ENCODE assay signal across 25 cellular contexts in genomic region chr22:48950151-48950915, GRCh38.
DNase-seq lines count a peak whose midpoint lies in the region; ATAC-seq and TF ChIP-seq lines count a peak whose summit lies in the region.
"Had no signal": no experiment of that assay in that cellular context is flagged by ENCODE, and none has a peak within 500 bp of the region (broad histone marks: within the 10 kb centered on the region; RNA-seq: fewer than 3 reads in every experiment).

No MANE protein-coding gene starts in this region.

- intact Hi-C loops in natural killer cell (cut with micrococcal nuclease): no loop called here
- intact Hi-C loops in prostate gland (cut with DNase I): no loop called here

- H3K36me3 Mint-ChIP-seq in natural killer cell: no peaks in the 10 kb centered on the region
- H3K36me3 Mint-ChIP-seq in natural killer cell treated with Interleukin-12 subunit alpha and Interleukin-12 subunit beta and Interleukin-15 and Interleukin-18, amount 100 ng/mL, for 72 hours: no peaks in the 10 kb centered on the region
- H3K36me3 Mint-ChIP-seq: activated naive CD4-positive, alpha-beta T cell treated with anti-CD3 and anti-CD28 coated beads, Interleukin-2, amount 50 U/mL, for 24 hours; T-cell had no signal

- H3K9me3 ChIP-seq in prostate gland: no peaks in the 10 kb centered on the region

- H3K36me3 ChIP-seq in prostate gland: no peaks in the 10 kb centered on the region
- H3K36me3 ChIP-seq: gastroesophageal sphincter had no signal

- H3K27ac ChIP-seq in prostate gland: no peak overlapping the region
- H3K27ac ChIP-seq: gastroesophageal sphincter, GM23248, KMS-11, PC-9 had no signal

- TF ChIP-seq POLR2A in prostate gland (IDR thresholded peaks at IDR 0.05): no peak

- 66% methylated on average over 27 of the region's 27 CpGs for WGBS in prostate gland

- no peaks in the 10 kb centered on the region for H3K9me3 Mint-ChIP-seq in natural killer cell
- no peaks in the 10 kb centered on the region for H3K9me3 Mint-ChIP-seq in natural killer cell treated with Interleukin-12 subunit alpha and Interleukin-12 subunit beta and Interleukin-15 and Interleukin-18, amount 100 ng/mL, for 72 hours
- H3K9me3 Mint-ChIP-seq: activated CD4-positive, alpha-beta T cell treated with anti-CD3 and anti-CD28 coated beads, Interleukin-2, amount 10 ng/mL, durations not matched to agents 7 days and 5 days; activated naive CD4-positive, alpha-beta T cell treated with anti-CD3 and anti-CD28 coated beads, Interleukin-2, amount 50 U/mL, for 24 hours; CD4-positive, alpha-beta T cell; T-cell had no signal

- H3K4me3 Mint-ChIP-seq in natural killer cell: no peak overlapping the region
- no peak overlapping the region for H3K4me3 Mint-ChIP-seq in natural killer cell treated with Interleukin-12 subunit alpha and Interleukin-12 subunit beta and Interleukin-15 and Interleukin-18, amount 100 ng/mL, for 72 hours
- H3K4me3 Mint-ChIP-seq: activated CD4-positive, alpha-beta T cell treated with anti-CD3 and anti-CD28 coated beads, Interleukin-2, amount 10 ng/mL, durations not matched to agents 7 days and 5 days; activated naive CD4-positive, alpha-beta T cell treated with anti-CD3 and anti-CD28 coated beads, Interleukin-2, amount 50 U/mL, for 24 hours; CD4-positive, alpha-beta T cell; T-cell had no signal

- DNase-seq in natural killer cell (peak; percentile 13), islet precursor cell (peak; percentile 43), prostate gland (ENCODE audit: low spot score) (peak; percentile 2), cortex of kidney (lab: John Stamatoyannopoulos, UW) (no peak), SW480 (ENCODE audit: low spot score) (no peak), midbrain (lab: John Stamatoyannopoulos, UW) (no peak), putamen (ENCODE audit: low spot score) (no peak)
- DNase-seq in natural killer cell treated with Interleukin-12 subunit alpha and Interleukin-12 subunit beta and Interleukin-15 and Interleukin-18, amount 100 ng/mL, for 72 hours (ENCODE audit: low spot score): no peak
- DNase-seq: activated CD4-positive, alpha-beta T cell treated with anti-CD3 and anti-CD28 coated beads, Interleukin-2, amount 10 ng/mL, durations not matched to agents 7 days and 5 days; activated T-cell treated with anti-CD3 and anti-CD28 coated beads for 4 hours; central memory CD4-positive, alpha-beta T cell; DMS153; GF-D8; GM23248; kidney glomerular epithelial cell; NCI-H187; NCI-H2227 treated with DMSO at 0.1 percent for 48 hours; PC-9; SIG-M5; substantia nigra had no signal

- TF ChIP-seq CTCF in natural killer cell (IDR thresholded peaks at IDR 0.05): no peak
- no peak for TF ChIP-seq CTCF in prostate gland (IDR thresholded peaks at IDR 0.05)

- ATAC-seq in natural killer cell: no peak
- ATAC-seq in natural killer cell treated with Interleukin-12 subunit alpha and Interleukin-12 subunit beta and Interleukin-15 and Interleukin-18, amount 100 ng/mL, for 72 hours: no peak
- ATAC-seq: gastroesophageal sphincter, T-cell had no signal

- no peaks in the 10 kb centered on the region for H3K4me1 Mint-ChIP-seq in natural killer cell
- no peaks in the 10 kb centered on the region for H3K4me1 Mint-ChIP-seq in natural killer cell treated with Interleukin-12 subunit alpha and Interleukin-12 subunit beta and Interleukin-15 and Interleukin-18, amount 100 ng/mL, for 72 hours (ENCODE audit: low read depth in 2 of 2)
- H3K4me1 Mint-ChIP-seq: activated CD4-positive, alpha-beta T cell treated with anti-CD3 and anti-CD28 coated beads, Interleukin-2, amount 10 ng/mL, durations not matched to agents 7 days and 5 days; activated naive CD4-positive, alpha-beta T cell treated with anti-CD3 and anti-CD28 coated beads, Interleukin-2, amount 50 U/mL, for 24 hours; T-cell had no signal

- no peak overlapping the region for H3K27ac Mint-ChIP-seq in natural killer cell
- H3K27ac Mint-ChIP-seq in natural killer cell treated with Interleukin-12 subunit alpha and Interleukin-12 subunit beta and Interleukin-15 and Interleukin-18, amount 100 ng/mL, for 72 hours: no peak overlapping the region
- H3K27ac Mint-ChIP-seq: activated CD4-positive, alpha-beta T cell treated with anti-CD3 and anti-CD28 coated beads, Interleukin-2, amount 10 ng/mL, durations not matched to agents 7 days and 5 days; activated naive CD4-positive, alpha-beta T cell treated with anti-CD3 and anti-CD28 coated beads, Interleukin-2, amount 50 U/mL, for 24 hours; CD4-positive, alpha-beta T cell; T-cell had no signal

- no peak overlapping the region for H3K4me3 ChIP-seq in prostate gland
- H3K4me3 ChIP-seq: gastroesophageal sphincter, GM23248, PC-9 had no signal

- H3K27me3 ChIP-seq in prostate gland (replicated peaks; ENCODE audit: insufficient read depth): peaks cover 3% of the 10 kb centered on the region

- no peaks in the 10 kb centered on the region for H3K4me1 ChIP-seq in prostate gland (replicated peaks)
- H3K4me1 ChIP-seq: gastroesophageal sphincter had no signal

- H3K27me3 Mint-ChIP-seq in natural killer cell (ENCODE audit: low read depth in 2 of 2): no peaks in the 10 kb centered on the region
- no peaks in the 10 kb centered on the region for H3K27me3 Mint-ChIP-seq in natural killer cell treated with Interleukin-12 subunit alpha and Interleukin-12 subunit beta and Interleukin-15 and Interleukin-18, amount 100 ng/mL, for 72 hours
- H3K27me3 Mint-ChIP-seq: activated CD4-positive, alpha-beta T cell treated with anti-CD3 and anti-CD28 coated beads, Interleukin-2, amount 10 ng/mL, durations not matched to agents 7 days and 5 days had no signal

Comparison
In these comparisons a context has a peak if more than half of its experiments do, and no peak if none do; other contexts are left out.
1. DNase-seq: peak in natural killer cell (single experiment), islet precursor cell (single experiment) and prostate gland (single experiment); none in natural killer cell treated with Interleukin-12 subunit alpha and Interleukin-12 subunit beta and Interleukin-15 and Interleukin-18, amount 100 ng/mL, for 72 hours (single experiment), cortex of kidney (single experiment), SW480 (single experiment), midbrain (single experiment) and putamen (single experiment).